1 cellular context compared by ENCODE assay signal in genomic region chr5:150641006-150641570, GRCh38.
TF ChIP-seq lines count a peak whose summit lies in the region.

No MANE protein-coding gene starts in this region.

TF ChIP-seq in A549, 52 proteins besides CTCF, POLR2A, EP300 and RAD21 (continued from another document):
- TF ChIP-seq, protein P1, sequence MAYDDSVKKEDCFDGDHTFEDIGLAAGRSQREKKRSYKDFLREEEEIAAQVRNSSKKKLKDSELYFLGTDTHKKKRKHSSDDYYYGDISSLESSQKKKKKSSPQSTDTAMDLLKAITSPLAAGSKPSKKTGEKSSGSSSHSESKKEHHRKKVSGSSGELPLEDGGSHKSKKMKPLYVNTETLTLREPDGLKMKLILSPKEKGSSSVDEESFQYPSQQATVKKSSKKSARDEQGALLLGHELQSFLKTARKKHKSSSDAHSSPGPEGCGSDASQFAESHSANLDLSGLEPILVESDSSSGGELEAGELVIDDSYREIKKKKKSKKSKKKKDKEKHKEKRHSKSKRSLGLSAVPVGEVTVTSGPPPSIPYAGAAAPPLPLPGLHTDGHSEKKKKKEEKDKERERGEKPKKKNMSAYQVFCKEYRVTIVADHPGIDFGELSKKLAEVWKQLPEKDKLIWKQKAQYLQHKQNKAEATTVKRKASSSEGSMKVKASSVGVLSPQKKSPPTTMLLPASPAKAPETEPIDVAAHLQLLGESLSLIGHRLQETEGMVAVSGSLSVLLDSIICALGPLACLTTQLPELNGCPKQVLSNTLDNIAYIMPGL (CRISPR knock-in tag; IDR thresholded peaks at IDR 0.05; ENCODE audit: borderline replicate concordance), result no peak
- no peak for TF ChIP-seq FOSL2 (IDR thresholded peaks at IDR 0.05)
- TF ChIP-seq FOSL2 (CRISPR knock-in tag; IDR thresholded peaks at IDR 0.05), result peak; percentile 47
- peak; percentile 16 for TF ChIP-seq MAX (IDR thresholded peaks at IDR 0.05)
- no peak for TF ChIP-seq ZSCAN20 (CRISPR knock-in tag; IDR thresholded peaks at IDR 0.05)
- TF ChIP-seq JUNB (IDR thresholded peaks at IDR 0.05), result peak; percentile 4; the same call in 1 of the 2 replicates
- TF ChIP-seq HOXB13 (CRISPR knock-in tag; IDR thresholded peaks at IDR 0.05; ENCODE audit: low read depth), result no peak
- TF ChIP-seq KDM1A (IDR thresholded peaks at IDR 0.05; ENCODE audit: low read depth), result no peak
